ENCODE assay signal across 11 cellular contexts in genomic region chr9:131037336-131038255, GRCh38. TPM values are rescaled to one million over a fixed set of nuclear protein-coding genes. Genes with fewer than 3 reads are reported as not detected.
A peak's percentile ranks its signal among the peaks of the same experiment; 100 is the strongest.
DNase-seq lines count a peak whose midpoint lies in the region; ATAC-seq and TF ChIP-seq lines count a peak whose summit lies in the region.
"Had no signal": no experiment of that assay in that cellular context is flagged by ENCODE, and none has a peak within 500 bp of the region (broad histone marks: within the 10 kb centered on the region; RNA-seq: fewer than 3 reads in every experiment).

No MANE protein-coding gene starts in this region.

- H3K27me3 ChIP-seq in SK-N-SH (ENCODE audit: insufficient read depth) (0 out of 2 replicates have a peak, but pooled peaks cover 5% of the 10 kb centered on the region), endodermal cell (ENCODE audit: control insufficient read depth, insufficient read depth, low read length, poor library complexity, severe bottlenecking) (no peaks in the 10 kb centered on the region), aorta (ENCODE audit: control insufficient read depth in 1 of 2, insufficient read depth in 2 of 2, low read length in 1 of 2) (no peaks in the 10 kb centered on the region)

- H3K27me3 Mint-ChIP-seq in endodermal cell (ENCODE audit: insufficient read depth), result no peaks in the 10 kb centered on the region
- no peaks in the 10 kb centered on the region for H3K27me3 Mint-ChIP-seq in mesothelial cell of epicardium (ENCODE audit: low read depth)

- no peaks in the 10 kb centered on the region for H3K9me3 ChIP-seq in SK-N-SH
- H3K9me3 ChIP-seq in endodermal cell (ENCODE audit: control insufficient read depth, low read length), result no peaks in the 10 kb centered on the region
- no peaks in the 10 kb centered on the region for H3K9me3 ChIP-seq in aorta (ENCODE audit: control insufficient read depth, low read length)

- H3K4me2 ChIP-seq in SK-N-SH, result no peak overlapping the region

- H3F3A ChIP-seq in SK-N-SH (replicated peaks; ENCODE audit: insufficient read depth), result no peaks in the 10 kb centered on the region

- intact Hi-C loops in aorta (cut with DNase I), result no loop called here

- H2AFZ ChIP-seq in SK-N-SH (ENCODE audit: low read depth), result no peak overlapping the region

- H3K4me3 ChIP-seq in SK-N-SH (ENCODE audit: low read depth in 2 of 2, low read length in 1 of 2) (no peak overlapping the region), endodermal cell (ENCODE audit: low read length) (no peak overlapping the region), aorta (ENCODE audit: low read length in 2 of 2) (no peak overlapping the region)

- H3K9me2 ChIP-seq in SK-N-SH, result no peaks in the 10 kb centered on the region

- no peak for TF ChIP-seq CTCF in SK-N-SH (IDR thresholded peaks at IDR 0.05)
- TF ChIP-seq CTCF in endodermal cell (conservative IDR thresholded peaks at IDR 0.05), result no peak
- no peak for TF ChIP-seq CTCF in mesothelial cell of epicardium (IDR thresholded peaks at IDR 0.05; ENCODE audit: unreplicated experiment)

- peak overlapping the region in 1 of 2 experiments; percentile 29; a peak in 1 of 4 replicates for H3K27ac ChIP-seq in SK-N-SH (ENCODE audit: low read depth in 2 of 2, low read length in 1 of 2)
- H3K27ac ChIP-seq in endodermal cell (ENCODE audit: low read depth, low read length), result peak overlapping the region; percentile 17
- peak overlapping the region in 1 of 2 donors; percentile 6 for H3K27ac ChIP-seq in aorta (ENCODE audit: low read depth in 1 of 2, low read length in 2 of 2)

- H3K4me3 Mint-ChIP-seq in endodermal cell, result no peak overlapping the region
- H3K4me3 Mint-ChIP-seq in mesothelial cell of epicardium, result no peak overlapping the region
- H3K4me3 Mint-ChIP-seq: natural killer cell had no signal

- H3K36me3 Mint-ChIP-seq in endodermal cell (ENCODE audit: low read depth) (peaks cover 8% of the 10 kb centered on the region), mesothelial cell of epicardium (no peaks in the 10 kb centered on the region)
- H3K36me3 Mint-ChIP-seq: natural killer cell had no signal

- peak; percentile 50 for ATAC-seq in SK-N-SH treated with all-trans-retinoic acid at 6 μM for 48 hours
- ATAC-seq in aorta (ENCODE audit: low FRiP score), result peak; percentile 52
- ATAC-seq in GM21515 (IDR thresholded peaks at IDR 0.05; ENCODE audit: unreplicated experiment), result no peak
- ATAC-seq: natural killer cell had no signal

- H3K36me3 ChIP-seq in SK-N-SH (replicated peaks in 1 of 2; ENCODE audit: control insufficient read depth in 1 of 2, insufficient read depth in 2 of 2, low read length in 1 of 2) (no peaks in the 10 kb centered on the region), endodermal cell (ENCODE audit: control insufficient read depth, insufficient read depth, low read length) (no peaks in the 10 kb centered on the region), aorta (ENCODE audit: control insufficient read depth in 1 of 2, insufficient read depth in 2 of 2, low read length in 1 of 2) (no peaks in the 10 kb centered on the region)

- H3K79me2 ChIP-seq in SK-N-SH (ENCODE audit: insufficient read depth), result no peaks in the 10 kb centered on the region

- H3K4me1 ChIP-seq in SK-N-SH (ENCODE audit: control insufficient read depth in 1 of 2, insufficient read depth in 2 of 2, low read depth in 1 of 2, low read length in 1 of 2) (peaks cover 0 to 18% of the 10 kb centered on the region in 2 experiments; a peak in 1 of 4 replicates), endodermal cell (ENCODE audit: control insufficient read depth, insufficient read depth, low read length) (no peaks in the 10 kb centered on the region), aorta (ENCODE audit: control insufficient read depth in 1 of 2, insufficient read depth in 2 of 2, low read length in 2 of 2) (no peaks in the 10 kb centered on the region)

- CTCF ChIA-PET in SK-N-SH (lab: Yijun Ruan, JAX), result interaction anchor here (1.1 to 4.4 kb wide), 8 partner anchors 9 to 355 kb away, joined by 4 to 39 read pairs (median 6); no protein-coding TSS in a partner anchor

- no peaks in the 10 kb centered on the region for H4K20me1 ChIP-seq in SK-N-SH (ENCODE audit: insufficient read depth)

- DNase-seq in SK-N-SH (no peak), endodermal cell (no peak), mesothelial cell of epicardium (ENCODE audit: low spot score in 2 of 2, unreplicated experiment in 2 of 2) (no peak), aorta (no peak), dedifferentiated amniotic fluid mesenchymal stem cell (ENCODE audit: extremely low spot score) (no peak), NK-92 (lab: John Stamatoyannopoulos, UW; ENCODE audit: unreplicated experiment) (no peak)
- DNase-seq: activated CD4-positive, CD25-positive, alpha-beta regulatory T cell; natural killer cell; NCI-H774 had no signal

- H3K27ac Mint-ChIP-seq in endodermal cell (peak overlapping the region; percentile 40), mesothelial cell of epicardium (peak overlapping the region; percentile 45)
- H3K27ac Mint-ChIP-seq: natural killer cell had no signal

- no peak overlapping the region for H3K9ac ChIP-seq in SK-N-SH
- H3K9ac ChIP-seq in endodermal cell (ENCODE audit: extremely low read depth, low read length, poor library complexity, severe bottlenecking), result no peak overlapping the region

- POLR2A ChIA-PET in SK-N-SH (lab: Yijun Ruan, JAX), result interaction anchor here (0.9 to 1.0 kb wide), 2 partner anchors 8 to 344 kb away, joined by 3 to 4 read pairs; partner anchors contain the start of gene EXOSC2

- TF ChIP-seq EP300 in SK-N-SH (IDR thresholded peaks at IDR 0.05; ENCODE audit: borderline replicate concordance in 1 of 2, low read depth in 1 of 2, low read length in 1 of 2), result no peak

- H3K9me3 Mint-ChIP-seq in endodermal cell (no peaks in the 10 kb centered on the region), mesothelial cell of epicardium (no peaks in the 10 kb centered on the region)
- H3K9me3 Mint-ChIP-seq: natural killer cell had no signal

- WGBS in SK-N-SH (ENCODE audit: low lambda C conversion rate), result 74% methylated on average over 26 of the region's 26 CpGs
- WGBS in endodermal cell (ENCODE audit: insufficient coverage in 1 of 2, insufficient read length in 1 of 2), 2 experiments, result 86 to 87% methylated on average over 22 to 26 of the region's 26 CpGs
- WGBS in aorta, 2 donors, result 36 to 44% methylated on average over 26 of the region's 26 CpGs

- no peak for TF ChIP-seq RAD21 in SK-N-SH (IDR thresholded peaks at IDR 0.05; ENCODE audit: low read length)

- H3K4me1 Mint-ChIP-seq in endodermal cell, result no peaks in the 10 kb centered on the region
- peaks cover 13% of the 10 kb centered on the region for H3K4me1 Mint-ChIP-seq in mesothelial cell of epicardium
- H3K4me1 Mint-ChIP-seq: natural killer cell had no signal

TF ChIP-seq in SK-N-SH treated with all-trans-retinoic acid at 6 μM for 48 hours, 23 proteins besides CTCF, POLR2A, EP300 and RAD21 (continues in another document):
- TF ChIP-seq BACH2 (CRISPR knock-in tag; IDR thresholded peaks at IDR 0.05; ENCODE audit: borderline replicate concordance) (no peak), ZNF8 (CRISPR knock-in tag; IDR thresholded peaks at IDR 0.05) (no peak), GLIS3 (CRISPR knock-in tag; IDR thresholded peaks at IDR 0.05) (no peak), ESRRG (CRISPR knock-in tag; IDR thresholded peaks at IDR 0.05) (no peak), RARB (CRISPR knock-in tag; IDR thresholded peaks at IDR 0.05) (no peak), ZC3H10 (CRISPR knock-in tag; IDR thresholded peaks at IDR 0.05) (no peak), CSDC2 (CRISPR knock-in tag; IDR thresholded peaks at IDR 0.05) (no peak)

TF ChIP-seq in SK-N-SH, 30 proteins besides CTCF, POLR2A, EP300 and RAD21 (continues in another document):
- TF ChIP-seq RXRA (IDR thresholded peaks at IDR 0.05; ENCODE audit: borderline replicate concordance, low read depth) (no peak), ELF1 (IDR thresholded peaks at IDR 0.05) (no peak), NRF1 (IDR thresholded peaks at IDR 0.05; ENCODE audit: low read depth, low read length) (no peak), RCOR1 (IDR thresholded peaks at IDR 0.05; ENCODE audit: low read length) (no peak), FOXJ3 (CRISPR knock-in tag; IDR thresholded peaks at IDR 0.05) (no peak), NFIC (IDR thresholded peaks at IDR 0.05; ENCODE audit: borderline replicate concordance) (no peak)

RNA-seq across cellular contexts. Expression of gene LAMC3, which starts 28.6 kb away (rescaled TPM):
- polyA plus RNA-seq in SK-N-SH (2012; rRNA removed) (0.06 and 0.07 TPM in 2 replicates), aorta (1 to 10 TPM; 1.1 to 1.3 TPM)
- polyA plus RNA-seq in SK-N-SH (2012; cell fraction: cytosol; rRNA removed), result 0.01 and 0.08 TPM in 2 replicates
- polyA plus RNA-seq in SK-N-SH (2012; cell fraction: nucleus; rRNA removed), result 0.07 and 0.23 TPM in 2 replicates
- total RNA-seq in endodermal cell (10 to 100 TPM; 16.7 to 41.2 TPM), mesothelial cell of epicardium (18.3 to 19.5 TPM (median 18.9 TPM) in 3 replicates), aorta (under 1 TPM; 0.32 to 0.39 TPM)
- polyA plus RNA-seq in endodermal cell (2013, experiment 1 of 2), result 4.3 TPM
- polyA plus RNA-seq in endodermal cell (2013, experiment 2 of 2), result 4.6 TPM
- total RNA-seq: natural killer cell had no signal

RNA-seq across cellular contexts. Expression of gene AIF1L, which starts 58.7 kb away (rescaled TPM):
- polyA plus RNA-seq in SK-N-SH (2012; rRNA removed), result 0.26 and 0.50 TPM in 2 replicates
- polyA plus RNA-seq in SK-N-SH (2012; cell fraction: cytosol; rRNA removed), result 0.28 and 0.45 TPM in 2 replicates
- polyA plus RNA-seq in SK-N-SH (2012; cell fraction: nucleus; rRNA removed), result 0.24 and 0.38 TPM in 2 replicates
- total RNA-seq in endodermal cell, result 100 to 1,000 TPM in 1 of 2 donors, 10 to 100 TPM in 1; 93.4 to 117 TPM
- polyA plus RNA-seq in endodermal cell (2013, experiment 1 of 2), result 77.0 TPM
- polyA plus RNA-seq in endodermal cell (2013, experiment 2 of 2), result 73.0 TPM
- total RNA-seq in mesothelial cell of epicardium, result 20.0 to 23.1 TPM (median 20.6 TPM) in 3 replicates
- total RNA-seq in aorta, result 10 to 100 TPM; 17.4 to 38.1 TPM
- 10 to 100 TPM in 1 of 2 donors, 1 to 10 TPM in 1; 5.5 to 37.8 TPM for polyA plus RNA-seq in aorta
- total RNA-seq: natural killer cell had no signal

Comparison
In these comparisons a context has a peak if more than half of its experiments do, and no peak if none do; other contexts are left out.
1. RNA of gene LAMC3, which starts 28.6 kb away (total RNA-seq): 16.7 to 41.2 TPM in endodermal cell and 18.3 to 19.5 TPM in mesothelial cell of epicardium; 0.32 to 0.39 TPM in aorta; every median in the first group is over 10 times any median in the second.